Comparison of ENCODE assay signal across 1 cellular context in genomic region chr22:30423959-30424380, GRCh38.
TF ChIP-seq lines count a peak whose summit lies in the region.

No MANE protein-coding gene starts in this region.

TF ChIP-seq in HepG2, 621 proteins besides CTCF, POLR2A, EP300 and RAD21 (continued from another document and continues in another):
- TF ChIP-seq, protein P1, sequence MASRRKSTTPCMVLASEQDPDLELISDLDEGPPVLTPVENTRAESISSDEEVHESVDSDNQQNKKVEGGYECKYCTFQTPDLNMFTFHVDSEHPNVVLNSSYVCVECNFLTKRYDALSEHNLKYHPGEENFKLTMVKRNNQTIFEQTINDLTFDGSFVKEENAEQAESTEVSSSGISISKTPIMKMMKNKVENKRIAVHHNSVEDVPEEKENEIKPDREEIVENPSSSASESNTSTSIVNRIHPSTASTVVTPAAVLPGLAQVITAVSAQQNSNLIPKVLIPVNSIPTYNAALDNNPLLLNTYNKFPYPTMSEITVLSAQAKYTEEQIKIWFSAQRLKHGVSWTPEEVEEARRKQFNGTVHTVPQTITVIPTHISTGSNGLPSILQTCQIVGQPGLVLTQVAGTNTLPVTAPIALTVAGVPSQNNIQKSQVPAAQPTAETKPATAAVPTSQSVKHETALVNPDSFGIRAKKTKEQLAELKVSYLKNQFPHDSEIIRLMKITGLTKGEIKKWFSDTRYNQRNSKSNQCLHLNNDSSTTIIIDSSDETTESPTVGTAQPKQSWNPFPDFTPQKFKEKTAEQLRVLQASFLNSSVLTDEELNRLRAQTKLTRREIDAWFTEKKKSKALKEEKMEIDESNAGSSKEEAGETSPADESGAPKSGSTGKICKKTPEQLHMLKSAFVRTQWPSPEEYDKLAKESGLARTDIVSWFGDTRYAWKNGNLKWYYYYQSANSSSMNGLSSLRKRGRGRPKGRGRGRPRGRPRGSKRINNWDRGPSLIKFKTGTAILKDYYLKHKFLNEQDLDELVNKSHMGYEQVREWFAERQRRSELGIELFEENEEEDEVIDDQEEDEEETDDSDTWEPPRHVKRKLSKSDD (CRISPR knock-in tag; IDR thresholded peaks at IDR 0.05; ENCODE audit: low read depth): peak; percentile 71; the same call in 1 of the 2 replicates
- TF ChIP-seq ZMYM3 (CRISPR knock-in tag; IDR thresholded peaks at IDR 0.05): peak; percentile 86
- no peak for TF ChIP-seq HNRNPK (IDR thresholded peaks at IDR 0.05; ENCODE audit: low read depth, low read length, poor library complexity, severe bottlenecking)
- peak; percentile 55; the same call in 1 of the 2 replicates for TF ChIP-seq HDAC2 (CRISPR knock-in tag; IDR thresholded peaks at IDR 0.05)
- TF ChIP-seq ZNF644 (CRISPR knock-in tag; IDR thresholded peaks at IDR 0.05; ENCODE audit: low read depth): no peak
- peak; percentile 56 for TF ChIP-seq SKI (IDR thresholded peaks at IDR 0.05; ENCODE audit: partially characterized antibody)
- no peak for TF ChIP-seq ZNF557 (CRISPR knock-in tag; IDR thresholded peaks at IDR 0.05)
- TF ChIP-seq ZNF577 (CRISPR knock-in tag; IDR thresholded peaks at IDR 0.05; ENCODE audit: borderline replicate concordance, low read depth): no peak
- TF ChIP-seq ZFP41 (CRISPR knock-in tag; IDR thresholded peaks at IDR 0.05; ENCODE audit: borderline replicate concordance): no peak
- peak; percentile 85 for TF ChIP-seq GATAD1 (CRISPR knock-in tag; IDR thresholded peaks at IDR 0.05)
- TF ChIP-seq NFATC3 (CRISPR knock-in tag; IDR thresholded peaks at IDR 0.05): no peak
- TF ChIP-seq KLF9 (CRISPR knock-in tag; IDR thresholded peaks at IDR 0.05; ENCODE audit: low read depth): 0 out of 2 replicates have a peak, but pooled peaks have one; percentile 18
- peak; percentile 97 for TF ChIP-seq TFAP4 (IDR thresholded peaks at IDR 0.05; ENCODE audit: borderline replicate concordance, low read depth)
- no peak for TF ChIP-seq ADNP (CRISPR knock-in tag; IDR thresholded peaks at IDR 0.05)
- TF ChIP-seq, protein P2, sequence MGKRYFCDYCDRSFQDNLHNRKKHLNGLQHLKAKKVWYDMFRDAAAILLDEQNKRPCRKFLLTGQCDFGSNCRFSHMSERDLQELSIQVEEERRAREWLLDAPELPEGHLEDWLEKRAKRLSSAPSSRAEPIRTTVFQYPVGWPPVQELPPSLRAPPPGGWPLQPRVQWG (CRISPR knock-in tag; IDR thresholded peaks at IDR 0.05; ENCODE audit: borderline replicate concordance, low read depth): no peak
- peak; percentile 69 for TF ChIP-seq XRCC5 (optimal IDR thresholded peaks at IDR 0.05; ENCODE audit: low read length)
- TF ChIP-seq RBM22 (optimal IDR thresholded peaks at IDR 0.05; ENCODE audit: low read length): peak; percentile 74
- peak; percentile 73; the same call in 1 of the 2 replicates for TF ChIP-seq MEIS2 (CRISPR knock-in tag; IDR thresholded peaks at IDR 0.05)
- no peak for TF ChIP-seq ZNF567 (CRISPR knock-in tag; IDR thresholded peaks at IDR 0.05; ENCODE audit: borderline replicate concordance)
- TF ChIP-seq ISL2 (CRISPR knock-in tag; IDR thresholded peaks at IDR 0.05): no peak
- peak; percentile 74; the same call in 1 of the 2 replicates for TF ChIP-seq NFKB2 (CRISPR knock-in tag; IDR thresholded peaks at IDR 0.05; ENCODE audit: borderline replicate concordance)
- TF ChIP-seq ZNF121 (CRISPR knock-in tag; IDR thresholded peaks at IDR 0.05): no peak
- no peak for TF ChIP-seq ZNF570 (CRISPR knock-in tag; IDR thresholded peaks at IDR 0.05; ENCODE audit: borderline replicate concordance)
- TF ChIP-seq HNF1A (IDR thresholded peaks at IDR 0.05; ENCODE audit: low read depth): peak; percentile 32; the same call in 1 of the 2 replicates
- TF ChIP-seq HNF1A (CRISPR knock-in tag; IDR thresholded peaks at IDR 0.05; ENCODE audit: borderline replicate concordance): peak; percentile 52; the same call in 1 of the 2 replicates
- TF ChIP-seq HIVEP1 (CRISPR knock-in tag; IDR thresholded peaks at IDR 0.05): 0 out of 2 replicates have a peak, but pooled peaks have one; percentile 14
- TF ChIP-seq, protein P3, sequence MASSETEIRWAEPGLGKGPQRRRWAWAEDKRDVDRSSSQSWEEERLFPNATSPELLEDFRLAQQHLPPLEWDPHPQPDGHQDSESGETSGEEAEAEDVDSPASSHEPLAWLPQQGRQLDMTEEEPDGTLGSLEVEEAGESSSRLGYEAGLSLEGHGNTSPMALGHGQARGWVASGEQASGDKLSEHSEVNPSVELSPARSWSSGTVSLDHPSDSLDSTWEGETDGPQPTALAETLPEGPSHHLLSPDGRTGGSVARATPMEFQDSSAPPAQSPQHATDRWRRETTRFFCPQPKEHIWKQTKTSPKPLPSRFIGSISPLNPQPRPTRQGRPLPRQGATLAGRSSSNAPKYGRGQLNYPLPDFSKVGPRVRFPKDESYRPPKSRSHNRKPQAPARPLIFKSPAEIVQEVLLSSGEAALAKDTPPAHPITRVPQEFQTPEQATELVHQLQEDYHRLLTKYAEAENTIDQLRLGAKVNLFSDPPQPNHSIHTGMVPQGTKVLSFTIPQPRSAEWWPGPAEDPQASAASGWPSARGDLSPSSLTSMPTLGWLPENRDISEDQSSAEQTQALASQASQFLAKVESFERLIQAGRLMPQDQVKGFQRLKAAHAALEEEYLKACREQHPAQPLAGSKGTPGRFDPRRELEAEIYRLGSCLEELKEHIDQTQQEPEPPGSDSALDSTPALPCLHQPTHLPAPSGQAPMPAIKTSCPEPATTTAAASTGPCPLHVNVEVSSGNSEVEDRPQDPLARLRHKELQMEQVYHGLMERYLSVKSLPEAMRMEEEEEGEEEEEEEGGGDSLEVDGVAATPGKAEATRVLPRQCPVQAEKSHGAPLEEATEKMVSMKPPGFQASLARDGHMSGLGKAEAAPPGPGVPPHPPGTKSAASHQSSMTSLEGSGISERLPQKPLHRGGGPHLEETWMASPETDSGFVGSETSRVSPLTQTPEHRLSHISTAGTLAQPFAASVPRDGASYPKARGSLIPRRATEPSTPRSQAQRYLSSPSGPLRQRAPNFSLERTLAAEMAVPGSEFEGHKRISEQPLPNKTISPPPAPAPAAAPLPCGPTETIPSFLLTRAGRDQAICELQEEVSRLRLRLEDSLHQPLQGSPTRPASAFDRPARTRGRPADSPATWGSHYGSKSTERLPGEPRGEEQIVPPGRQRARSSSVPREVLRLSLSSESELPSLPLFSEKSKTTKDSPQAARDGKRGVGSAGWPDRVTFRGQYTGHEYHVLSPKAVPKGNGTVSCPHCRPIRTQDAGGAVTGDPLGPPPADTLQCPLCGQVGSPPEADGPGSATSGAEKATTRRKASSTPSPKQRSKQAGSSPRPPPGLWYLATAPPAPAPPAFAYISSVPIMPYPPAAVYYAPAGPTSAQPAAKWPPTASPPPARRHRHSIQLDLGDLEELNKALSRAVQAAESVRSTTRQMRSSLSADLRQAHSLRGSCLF (CRISPR knock-in tag; IDR thresholded peaks at IDR 0.05; ENCODE audit: borderline replicate concordance): peak; percentile 84
- peak; percentile 82 for TF ChIP-seq PATZ1 (CRISPR knock-in tag; IDR thresholded peaks at IDR 0.05)
- TF ChIP-seq ZC3H13 (CRISPR knock-in tag; IDR thresholded peaks at IDR 0.05): no peak; the same call in 1 of the 2 replicates
- no peak for TF ChIP-seq ZNF367 (CRISPR knock-in tag; IDR thresholded peaks at IDR 0.05; ENCODE audit: borderline replicate concordance)
- no peak for TF ChIP-seq ZNF563 (CRISPR knock-in tag; IDR thresholded peaks at IDR 0.05)
- no peak for TF ChIP-seq RFX1 (IDR thresholded peaks at IDR 0.05)
- peak; percentile 88 for TF ChIP-seq SP4 (CRISPR knock-in tag; IDR thresholded peaks at IDR 0.05)
- peak; percentile 54; the same call in 1 of the 2 replicates for TF ChIP-seq ARNTL (CRISPR knock-in tag; IDR thresholded peaks at IDR 0.05)
- TF ChIP-seq ZNF17 (CRISPR knock-in tag; IDR thresholded peaks at IDR 0.05): no peak
- peak; percentile 31; the same call in 1 of the 2 replicates for TF ChIP-seq RERE (CRISPR knock-in tag; IDR thresholded peaks at IDR 0.05; ENCODE audit: low read depth)
- no peak; the same call in none of the 2 replicates for TF ChIP-seq CSRNP1 (CRISPR knock-in tag; IDR thresholded peaks at IDR 0.05)
